ENCODE assay signal across 23 cellular contexts in the genomic region with DNA sequence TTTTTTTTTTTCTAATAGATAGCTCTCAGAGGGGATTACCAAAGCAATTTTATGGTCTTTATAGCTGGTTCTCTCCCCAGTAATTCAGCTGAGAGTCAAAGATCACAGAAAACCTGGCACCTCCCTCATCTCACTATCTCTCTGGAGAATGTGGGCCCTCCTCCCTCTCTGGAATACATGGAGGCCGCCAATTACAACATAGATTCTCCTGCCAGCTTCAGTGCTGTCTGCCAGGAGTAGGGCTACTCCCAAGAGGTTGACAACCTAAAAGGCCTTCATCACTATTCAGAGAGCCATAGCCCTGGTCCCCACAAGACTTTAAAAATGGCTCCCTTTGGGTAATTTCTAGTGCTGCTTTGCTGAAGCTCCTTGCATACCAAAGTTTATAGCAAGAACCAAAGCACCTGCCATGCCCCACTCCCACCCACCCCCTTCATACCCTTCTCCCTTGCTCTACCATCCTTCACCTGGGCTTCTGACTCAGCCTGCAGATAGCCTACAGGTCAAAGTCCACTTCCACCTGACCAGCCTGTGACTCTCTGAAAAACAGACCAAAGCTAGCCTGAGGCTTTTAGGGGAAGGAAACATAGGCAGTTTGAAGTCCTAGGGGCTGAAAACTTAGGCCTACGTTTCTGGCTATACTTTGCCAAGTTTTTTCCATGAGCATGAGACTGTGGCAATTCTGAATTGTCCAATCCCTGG.
DNase-seq lines count a peak whose midpoint lies in the region; ATAC-seq and TF ChIP-seq lines count a peak whose summit lies in the region.
"Had no signal": no experiment of that assay in that cellular context is flagged by ENCODE, and none has a peak within 500 bp of the region (broad histone marks: within the 10 kb centered on the region; RNA-seq: fewer than 3 reads in every experiment).

No MANE protein-coding gene starts in this region.

- H3K4me1 ChIP-seq in psoas muscle (no peaks in the 10 kb centered on the region), breast epithelium (no peaks in the 10 kb centered on the region)
- H3K4me1 ChIP-seq: HAP-1, thyroid gland had no signal

- H3K27ac ChIP-seq in psoas muscle (no peak overlapping the region), breast epithelium (peak overlapping the region in 1 of 2 donors; percentile 24)
- H3K27ac ChIP-seq: HL-60, thyroid gland had no signal

- DNase-seq in HT-29 (ENCODE audit: low spot score) (peak; percentile 80), amniotic epithelial cell (ENCODE audit: low read depth) (peak; percentile 34), kidney tubule cell (ENCODE audit: low spot score) (peak; percentile 13), psoas muscle (no peak), posterior cingulate gyrus (no peak), breast epithelium (ENCODE audit: low spot score in 2 of 2) (no peak), NCI-H1417 treated with DMSO at 0.1 percent for 48 hours (lab: John Stamatoyannopoulos, UW) (no peak)
- DNase-seq: activated CD4-positive, alpha-beta T cell treated with anti-CD3 and anti-CD28 coated beads, Interleukin-2, amount 50 U/mL, for 48 hours; C1 segment of cervical spinal cord; effector memory CD4-positive, alpha-beta T cell; erythroblast; NCI-H1092 treated with DMSO at 0.1 percent for 48 hours; NCI-H2029; NCI-H345; OCI-M1; stimulated activated CD4-positive, alpha-beta T cell treated with anti-CD3 and anti-CD28 coated beads, Interleukin-4, amount 100 ng/mL, for 4 hours; stimulated activated naive CD4-positive, alpha-beta T cell treated with Interleukin-2 at 50 U/mL for 16 hours; T-helper 9 cell; thyroid gland had no signal

- no peak for TF ChIP-seq POLR2A in breast epithelium (IDR thresholded peaks at IDR 0.05)

- H3K9me3 ChIP-seq in psoas muscle (no peaks in the 10 kb centered on the region), breast epithelium (no peaks in the 10 kb centered on the region)
- H3K9me3 ChIP-seq: HAP-1, thyroid gland had no signal

- intact Hi-C loops in psoas muscle (cut with DNase I) (no loop called here), posterior cingulate gyrus (cut with DNase I) (no loop called here), breast epithelium (cut with DNase I; ENCODE audit: low total_unique reads) (no loop called here)

- H3K27me3 ChIP-seq in psoas muscle (ENCODE audit: insufficient read depth in 3 of 3, low read length in 2 of 3) (no peaks in the 10 kb centered on the region), breast epithelium (no peaks in the 10 kb centered on the region)
- H3K27me3 ChIP-seq: thyroid gland had no signal

- 40 to 51% (median 44%) methylated on average over 2 of the region's 2 CpGs for WGBS in psoas muscle, 3 donors

- H3K36me3 ChIP-seq in psoas muscle (ENCODE audit: insufficient read depth in 1 of 2, low read depth in 1 of 2) (no peaks in the 10 kb centered on the region), breast epithelium (no peaks in the 10 kb centered on the region)
- H3K36me3 ChIP-seq: HAP-1, thyroid gland had no signal

- ATAC-seq in psoas muscle, result peak in 3 of 4 donors; percentile 41 to 58 (median 57)
- ATAC-seq in GM18517 (IDR thresholded peaks at IDR 0.05; ENCODE audit: unreplicated experiment), result no peak

- TF ChIP-seq CTCF in psoas muscle (IDR thresholded peaks at IDR 0.05), result no peak
- no peak for TF ChIP-seq CTCF in breast epithelium (IDR thresholded peaks at IDR 0.05)

- no peak overlapping the region for H3K4me3 ChIP-seq in psoas muscle
- no peak overlapping the region for H3K4me3 ChIP-seq in breast epithelium
- H3K4me3 ChIP-seq: HAP-1, lung, thyroid gland had no signal

Comparison
In these comparisons a context has a peak if more than half of its experiments do, and no peak if none do; other contexts are left out.
1. DNase-seq: peak in HT-29 (single experiment), amniotic epithelial cell (single experiment) and kidney tubule cell (single experiment); none in psoas muscle (0 of 2), posterior cingulate gyrus (0 of 10), breast epithelium (0 of 2) and NCI-H1417 treated with DMSO at 0.1 percent for 48 hours (single experiment).